Comparison of ENCODE assay signal across 1 cellular context in genomic region chr3:3201584-3201983, GRCh38.
TF ChIP-seq lines count a peak whose summit lies in the region.

No MANE protein-coding gene starts in this region.

TF ChIP-seq in GM12878, 131 proteins besides CTCF, POLR2A, EP300 and RAD21 (continued from another document):
- TF ChIP-seq JUNB (IDR thresholded peaks at IDR 0.05) (no peak; the same call in 1 of the 2 replicates), RELA (IDR thresholded peaks at IDR 0.05; ENCODE audit: borderline replicate concordance, partially characterized antibody) (peak; percentile 40), TCF7 (IDR thresholded peaks at IDR 0.05; ENCODE audit: borderline replicate concordance) (peak; percentile 27; the same call in 1 of the 2 replicates), CBFB (IDR thresholded peaks at IDR 0.05; ENCODE audit: low read depth) (no peak), SMC3 (IDR thresholded peaks at IDR 0.05; ENCODE audit: borderline replicate concordance, low read length) (peak; percentile 9; the same call in 1 of the 2 replicates), NBN (IDR thresholded peaks at IDR 0.05) (0 out of 2 replicates have a peak, but pooled peaks have one; percentile 20), NR2F1 (conservative IDR thresholded peaks at IDR 0.05) (no peak), IKZF2 (IDR thresholded peaks at IDR 0.05) (peak in 1 of 2 experiments; percentile 31; a peak in 1 of 4 replicates), RUNX3 (IDR thresholded peaks at IDR 0.05; ENCODE audit: low read length) (peak; percentile 47), EED (IDR thresholded peaks at IDR 0.05; ENCODE audit: low read depth) (peak; percentile 28; the same call in 1 of the 2 replicates), YY1 (IDR thresholded peaks at IDR 0.05; ENCODE audit: low read depth, low read length) (no peak)
